ENCODE assay signal across 9 cellular contexts in the genomic region with DNA sequence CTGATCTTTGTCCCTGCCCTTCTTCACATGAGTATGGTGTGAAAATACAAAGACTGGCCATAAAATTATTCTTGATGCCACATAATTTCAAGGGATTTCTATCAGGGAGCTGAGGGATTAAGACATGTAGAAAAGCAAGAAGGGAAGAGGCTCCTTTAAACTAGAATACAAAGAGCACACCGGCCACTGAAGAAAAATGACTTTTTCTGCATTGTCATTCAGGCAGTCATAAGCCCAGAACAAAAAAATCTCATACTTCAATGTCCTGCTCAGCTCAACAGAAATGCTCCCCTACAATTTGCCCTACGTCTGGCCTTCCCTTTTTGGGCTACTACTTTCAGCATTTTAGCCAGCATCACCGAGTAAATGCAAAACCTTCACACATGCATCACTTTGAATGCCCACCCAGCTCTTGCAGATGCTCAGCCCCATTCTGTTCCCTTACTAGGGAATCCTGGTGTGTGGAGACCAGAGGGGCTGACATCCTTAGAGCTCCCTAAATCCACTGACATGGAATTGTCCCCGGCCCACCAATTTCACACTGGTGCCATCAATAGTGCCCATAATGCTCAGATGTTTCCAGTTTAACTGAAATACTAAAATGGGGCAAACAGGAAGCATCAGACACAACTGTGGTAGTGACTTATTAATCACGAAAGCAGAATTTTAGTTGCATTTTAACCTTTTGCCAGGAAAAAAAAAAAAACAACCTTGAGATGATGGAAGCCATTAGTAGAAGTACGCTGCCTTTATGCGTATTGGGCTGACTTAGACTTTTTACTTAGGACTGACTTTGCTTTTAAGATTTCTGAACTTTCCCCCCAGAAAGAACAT. TPM values are rescaled to one million over a fixed set of nuclear protein-coding genes. Genes with fewer than 3 reads are reported as not detected.
A peak's percentile ranks its signal among the peaks of the same experiment; 100 is the strongest.
DNase-seq lines count a peak whose midpoint lies in the region; ATAC-seq, FAIRE-seq and TF ChIP-seq lines count a peak whose summit lies in the region.
"Had no signal": no experiment of that assay in that cellular context is flagged by ENCODE, and none has a peak within 500 bp of the region (broad histone marks: within the 10 kb centered on the region; RNA-seq: fewer than 3 reads in every experiment).

No MANE protein-coding gene starts in this region.

- H3K36me3 ChIP-seq in right lobe of liver: no peaks in the 10 kb centered on the region
- H3K36me3 ChIP-seq in thoracic aorta: no peaks in the 10 kb centered on the region
- H3K36me3 ChIP-seq in aorta (ENCODE audit: control insufficient read depth in 1 of 2, insufficient read depth in 2 of 2, low read length in 1 of 2): no peaks in the 10 kb centered on the region

- H3K27ac ChIP-seq in right lobe of liver: peak overlapping the region; percentile 30 to 87 (median 86)
- H3K27ac ChIP-seq in thoracic aorta: no peak overlapping the region
- no peak overlapping the region for H3K27ac ChIP-seq in aorta (ENCODE audit: low read depth in 1 of 2, low read length in 2 of 2)

- H3K4me3 Mint-ChIP-seq in activated T-cell treated with anti-CD3 and anti-CD28 coated beads, Interleukin-2, amount 50 U/mL, for 24 hours: peak overlapping the region; percentile 93
- peak overlapping the region; percentile 79 for H3K4me3 Mint-ChIP-seq in activated naive CD4-positive, alpha-beta T cell treated with anti-CD3 and anti-CD28 coated beads, Interleukin-2, amount 10 ng/mL, durations not matched to agents 7 days and 5 days

- DNase-seq in activated T-cell treated with anti-CD3 and anti-CD28 coated beads, Interleukin-2, amount 50 U/mL, for 24 hours: peak; percentile 62
- DNase-seq in activated T-cell treated with anti-CD3 and anti-CD28 coated beads, Interleukin-2, amount 50 U/mL, for 1 hour: no peak
- DNase-seq in activated naive CD4-positive, alpha-beta T cell treated with anti-CD3 and anti-CD28 coated beads, Interleukin-2, amount 10 ng/mL, durations not matched to agents 7 days and 5 days: no peak
- DNase-seq in right lobe of liver (no peak), thoracic aorta (ENCODE audit: low spot score) (no peak), aorta (no peak), urothelium cell line (ENCODE audit: low spot score) (no peak)
- DNase-seq in stimulated activated CD4-positive, alpha-beta T cell treated with anti-CD3 and anti-CD28 coated beads, Interleukin-4, amount 100 ng/mL, for 1 hour: no peak
- DNase-seq: NCI-H1105 treated with DMSO at 0.1 percent for 48 hours had no signal

- 30% methylated on average over 7 of the region's 7 CpGs for WGBS in right lobe of liver (ENCODE audit: insufficient coverage, low coverage, low lambda C conversion rate, missing lambda C conversion rate)
- 75 to 77% methylated on average over 7 of the region's 7 CpGs for WGBS in aorta, 2 donors

- H3K4me1 ChIP-seq in right lobe of liver (peaks cover 0 to 68% (median 38%) of the 10 kb centered on the region in 4 donors), thoracic aorta (ENCODE audit: control insufficient read depth in 1 of 2, low read depth in 2 of 2) (peaks cover 62 to 79% of the 10 kb centered on the region in 2 donors), aorta (ENCODE audit: control insufficient read depth in 1 of 2, insufficient read depth in 2 of 2, low read length in 2 of 2) (peaks cover 3 to 5% of the 10 kb centered on the region in 2 donors)

- no peaks in the 10 kb centered on the region for H3K27me3 ChIP-seq in right lobe of liver
- H3K27me3 ChIP-seq in thoracic aorta (replicated peaks; ENCODE audit: insufficient read depth): no peaks in the 10 kb centered on the region
- no peaks in the 10 kb centered on the region for H3K27me3 ChIP-seq in aorta (ENCODE audit: control insufficient read depth in 1 of 2, insufficient read depth in 2 of 2, low read length in 1 of 2)

- no peak for FAIRE-seq in urothelium cell line (lab: Jason Lieb, UNC)

- CTCF ChIA-PET in activated naive CD4-positive, alpha-beta T cell treated with anti-CD3 and anti-CD28 coated beads, Interleukin-2, amount 10 ng/mL, durations not matched to agents 7 days and 5 days (lab: Charles Lee): interaction anchor here (0.9 to 8.3 kb wide), 5 partner anchors 31 to 162 kb away, joined by 3 to 70 read pairs (median 4); no protein-coding TSS in a partner anchor

- H3K27me3 Mint-ChIP-seq in activated T-cell treated with anti-CD3 and anti-CD28 coated beads, Interleukin-2, amount 50 U/mL, for 24 hours: no peaks in the 10 kb centered on the region
- H3K27me3 Mint-ChIP-seq in activated naive CD4-positive, alpha-beta T cell treated with anti-CD3 and anti-CD28 coated beads, Interleukin-2, amount 10 ng/mL, durations not matched to agents 7 days and 5 days: no peaks in the 10 kb centered on the region

- H3K9me3 ChIP-seq in right lobe of liver: no peaks in the 10 kb centered on the region
- H3K9me3 ChIP-seq in thoracic aorta: no peaks in the 10 kb centered on the region
- no peaks in the 10 kb centered on the region for H3K9me3 ChIP-seq in aorta (ENCODE audit: control insufficient read depth, low read length)

- no peak for ATAC-seq in right lobe of liver
- no peak for ATAC-seq in thoracic aorta (ENCODE audit: insufficient number of reproducible peaks, low FRiP score, low read depth)
- ATAC-seq in aorta (ENCODE audit: low FRiP score): no peak

- peak overlapping the region; percentile 95 for H3K27ac Mint-ChIP-seq in activated T-cell treated with anti-CD3 and anti-CD28 coated beads, Interleukin-2, amount 50 U/mL, for 24 hours
- peak overlapping the region; percentile 96 for H3K27ac Mint-ChIP-seq in activated naive CD4-positive, alpha-beta T cell treated with anti-CD3 and anti-CD28 coated beads, Interleukin-2, amount 10 ng/mL, durations not matched to agents 7 days and 5 days

- intact Hi-C loops in right lobe of liver (cut with DNase I) (no loop called here), aorta (cut with DNase I) (loop anchor here in 1 of 2 donors (10.0 kb wide), 1 partner anchor 169 kb away; the partner anchor contains the start of gene HEXIM1)

- peaks cover 69% of the 10 kb centered on the region for H3K36me3 Mint-ChIP-seq in activated T-cell treated with anti-CD3 and anti-CD28 coated beads, Interleukin-2, amount 50 U/mL, for 24 hours (ENCODE audit: low read depth)
- peaks cover 52% of the 10 kb centered on the region for H3K36me3 Mint-ChIP-seq in activated naive CD4-positive, alpha-beta T cell treated with anti-CD3 and anti-CD28 coated beads, Interleukin-2, amount 10 ng/mL, durations not matched to agents 7 days and 5 days

- H3K4me3 ChIP-seq in right lobe of liver: peak overlapping the region in 2 of 3 donors; percentile 10 to 65
- peak overlapping the region; percentile 78 for H3K4me3 ChIP-seq in thoracic aorta
- no peak overlapping the region for H3K4me3 ChIP-seq in aorta (ENCODE audit: low read length in 2 of 2)

- TF ChIP-seq POLR2A in right lobe of liver (IDR thresholded peaks at IDR 0.05): no peak

- H3K4me1 Mint-ChIP-seq in activated T-cell treated with anti-CD3 and anti-CD28 coated beads, Interleukin-2, amount 50 U/mL, for 24 hours (ENCODE audit: low read depth): peaks cover 68% of the 10 kb centered on the region
- H3K4me1 Mint-ChIP-seq in activated naive CD4-positive, alpha-beta T cell treated with anti-CD3 and anti-CD28 coated beads, Interleukin-2, amount 10 ng/mL, durations not matched to agents 7 days and 5 days: peaks cover 80% of the 10 kb centered on the region

- H3K9me3 Mint-ChIP-seq in activated T-cell treated with anti-CD3 and anti-CD28 coated beads, Interleukin-2, amount 50 U/mL, for 24 hours: no peaks in the 10 kb centered on the region
- no peaks in the 10 kb centered on the region for H3K9me3 Mint-ChIP-seq in activated naive CD4-positive, alpha-beta T cell treated with anti-CD3 and anti-CD28 coated beads, Interleukin-2, amount 10 ng/mL, durations not matched to agents 7 days and 5 days

- TF ChIP-seq CTCF in right lobe of liver (IDR thresholded peaks at IDR 0.05): no peak
- TF ChIP-seq CTCF in thoracic aorta (IDR thresholded peaks at IDR 0.05): no peak

RNA-seq across cellular contexts. Expression of gene MAP3K14, which starts 2.7 kb away (rescaled TPM):
- total RNA-seq in right lobe of liver (1 to 10 TPM; 4.8 to 7.8 (median 6.3) TPM), thoracic aorta (10 to 100 TPM; 10.1 to 10.7 TPM), aorta (10 to 100 TPM; 10.6 to 19.7 TPM)
- 1 to 10 TPM; 5.9 to 6.0 TPM for polyA plus RNA-seq in aorta

RNA-seq across cellular contexts. Expression of gene SPATA32, which starts 52.2 kb away (rescaled TPM):
- total RNA-seq in right lobe of liver: not detected
- total RNA-seq in thoracic aorta: not detected
- not detected for total RNA-seq in aorta
- not detected for polyA plus RNA-seq in aorta

Comparison
In these comparisons a context has a peak if more than half of its experiments do, and no peak if none do; other contexts are left out.
1. H3K27ac ChIP-seq: peak in right lobe of liver (3 of 3); none in thoracic aorta (0 of 2) and aorta (0 of 2).
2. H3K4me3 ChIP-seq: peak in right lobe of liver (2 of 3) and thoracic aorta (single experiment); none in aorta (0 of 2).